Comparison of ENCODE assay signal across 32 cellular contexts in the genomic region with DNA sequence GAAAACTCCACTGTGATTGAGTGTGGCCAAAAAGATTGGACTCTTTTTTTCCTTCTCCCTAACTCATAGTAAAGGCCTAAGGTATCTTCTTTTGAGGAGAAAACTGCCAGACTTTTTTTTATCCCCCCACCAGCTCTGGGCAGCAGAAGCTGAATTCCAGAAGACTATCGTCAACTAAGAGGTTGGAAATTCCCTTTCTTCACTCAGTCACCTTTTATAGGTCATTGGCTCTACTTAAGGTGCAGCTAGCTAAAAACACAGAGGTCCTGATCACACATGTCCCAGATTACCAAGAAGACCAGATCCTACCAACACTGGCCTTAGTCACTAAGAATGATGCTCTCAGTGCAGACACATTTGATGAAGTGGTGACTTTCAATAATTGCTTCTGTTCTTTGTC.
"Had no signal": no experiment of that assay in that cellular context is flagged by ENCODE, and none has a peak within 500 bp of the region (broad histone marks: within the 10 kb centered on the region; RNA-seq: fewer than 3 reads in every experiment).

No MANE protein-coding gene starts in this region.

- H3K27ac ChIP-seq: adrenal gland, Peyer's patch, RWPE1, SJCRH30, SK-N-MC had no signal

- H3K4me1 ChIP-seq: adrenal gland, Peyer's patch, SJCRH30 had no signal

- H3K27me3 Mint-ChIP-seq: activated CD4-positive, alpha-beta T cell treated with anti-CD3 and anti-CD28 coated beads, Interleukin-2, amount 10 ng/mL, durations not matched to agents 24 days and 14 days; activated T-cell treated with anti-CD3 and anti-CD28 coated beads, Interleukin-2, amount 50 U/mL, for 24 hours had no signal

- H3K4me3 ChIP-seq: adrenal gland, MG63, Peyer's patch, SJCRH30, SK-N-MC had no signal

- H3K9me3 ChIP-seq: adrenal gland, MG63, Peyer's patch, SJCRH30 had no signal

- ATAC-seq: activated CD8-positive, alpha-beta T cell treated with anti-CD3 and anti-CD28 coated beads, Interleukin-2, amount 10 ng/mL, durations not matched to agents 7 days and 5 days; activated naive CD4-positive, alpha-beta T cell treated with anti-CD3 and anti-CD28 coated beads, Interleukin-2, amount 50 U/mL, for 72 hours; PC-3 had no signal

- H3K9me3 Mint-ChIP-seq: activated CD4-positive, alpha-beta T cell treated with anti-CD3 and anti-CD28 coated beads, Interleukin-2, amount 10 ng/mL, durations not matched to agents 24 days and 14 days had no signal

- H3K36me3 Mint-ChIP-seq: brain had no signal

- H3K4me1 Mint-ChIP-seq: activated CD4-positive, alpha-beta T cell treated with anti-CD3 and anti-CD28 coated beads, Interleukin-2, amount 10 ng/mL, durations not matched to agents 24 days and 14 days; brain had no signal

- H3K36me3 ChIP-seq: adrenal gland, MG63, Peyer's patch, SJCRH30 had no signal

- H3K27me3 ChIP-seq: adrenal gland, MG63, Peyer's patch, SJCRH30 had no signal

- H3K4me3 Mint-ChIP-seq: activated CD4-positive, alpha-beta T cell treated with anti-CD3 and anti-CD28 coated beads, Interleukin-2, amount 10 ng/mL, durations not matched to agents 24 days and 14 days; activated CD8-positive, alpha-beta T cell treated with anti-CD3 and anti-CD28 coated beads, Interleukin-2, amount 10 ng/mL, durations not matched to agents 7 days and 5 days; activated T-cell treated with anti-CD3 and anti-CD28 coated beads, Interleukin-2, amount 50 U/mL, for 24 hours; brain had no signal

- H3K27ac Mint-ChIP-seq: activated CD4-positive, alpha-beta T cell treated with anti-CD3 and anti-CD28 coated beads, Interleukin-2, amount 10 ng/mL, durations not matched to agents 24 days and 14 days; activated CD8-positive, alpha-beta T cell treated with anti-CD3 and anti-CD28 coated beads, Interleukin-2, amount 10 ng/mL, durations not matched to agents 7 days and 5 days; activated naive CD4-positive, alpha-beta T cell treated with anti-CD3 and anti-CD28 coated beads, Interleukin-2, amount 50 U/mL, for 72 hours; activated T-cell treated with anti-CD3 and anti-CD28 coated beads, Interleukin-2, amount 50 U/mL, for 24 hours; activated T-helper 2 cell treated with anti-CD3 and anti-CD28 coated beads, Interferon-gamma antibody, Interleukin-2, Interleukin-4, amounts not matched to agents 10 μg/mL and 5 μg/mL and 100 μg/mL, durations not matched to agents 14 hours and 24 hours and 36 hours; brain had no signal

- DNase-seq: activated CD4-positive, alpha-beta T cell treated with anti-CD3 and anti-CD28 coated beads, Interleukin-2, amount 10 ng/mL, durations not matched to agents 24 days and 14 days; activated CD4-positive, alpha-beta T cell treated with anti-CD3 and anti-CD28 coated beads, Interleukin-2, amount 50 U/mL, for 4 hours; activated CD8-positive, alpha-beta T cell treated with anti-CD3 and anti-CD28 coated beads, Interleukin-2, amount 10 ng/mL, durations not matched to agents 7 days and 5 days; activated gamma-delta T cell; activated naive CD4-positive, alpha-beta T cell treated with Interleukin-2 at 50 U/mL for 16 hours; activated T-cell treated with anti-CD3 and anti-CD28 coated beads, Interleukin-2, amount 50 U/mL, for 24 hours; adrenal gland; central memory CD4-positive, alpha-beta T cell; Karpas-422; MG63; NCI-H1048; NCI-H1105 treated with DMSO at 0.1 percent for 48 hours; NCI-H1436; NCI-H1694; NCI-H1930; NCI-H2081 treated with DMSO at 0.1 percent for 48 hours; NCI-H226; NCI-H446 treated with DMSO at 0.1 percent for 48 hours; NCI-H524; NCI-H69; NCI-H82; NK-92 treated with Interleukin-12 subunit alpha and Interleukin-12 subunit beta, amount 100 ng/mL, for 24 hours; PC-3; Peyer's patch; Right ventricle myocardium superior; SJCRH30; T1000 had no signal
